17 cellular contexts compared by ENCODE assay signal in the genomic region with DNA sequence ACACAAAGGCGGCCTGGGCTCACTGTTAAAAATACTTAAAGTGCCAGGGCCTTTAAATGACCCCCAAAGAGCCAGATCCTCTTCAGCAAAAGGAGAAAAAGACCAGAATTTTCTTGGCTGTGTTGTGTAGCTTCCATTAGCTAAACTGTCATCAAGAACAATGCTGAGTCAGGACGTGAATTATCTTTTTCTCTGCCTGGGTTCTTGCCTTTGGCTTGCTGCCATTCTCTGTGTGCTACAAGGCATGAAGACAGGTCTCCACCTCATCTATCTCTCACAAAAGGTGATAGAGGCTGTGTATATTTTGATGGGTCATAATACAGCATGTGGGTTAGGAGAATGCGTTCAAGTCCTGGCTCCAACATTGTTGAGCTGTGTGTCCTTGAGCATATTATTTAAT.
"Had no signal": no experiment of that assay in that cellular context is flagged by ENCODE, and none has a peak within 500 bp of the region (broad histone marks: within the 10 kb centered on the region; RNA-seq: fewer than 3 reads in every experiment).

No MANE protein-coding gene starts in this region.

- H3K4me3 ChIP-seq: pancreas, prostate gland, right lobe of liver, suprapubic skin, thyroid gland, upper lobe of left lung, uterus had no signal

- H3K27me3 ChIP-seq: right lobe of liver, thyroid gland, upper lobe of left lung, uterus had no signal

- H3K36me3 ChIP-seq: pancreas, prostate gland, right lobe of liver, suprapubic skin, thyroid gland, upper lobe of left lung, uterus had no signal

- H3K9me3 ChIP-seq: pancreas, prostate gland, thyroid gland, uterus had no signal

- H3K4me1 ChIP-seq: pancreas, prostate gland, right lobe of liver, suprapubic skin, thyroid gland, upper lobe of left lung, uterus had no signal

- DNase-seq: endodermal cell; immature natural killer cell; kidney; mesendoderm; naive B cell; occipital lobe; pancreas; right lobe of liver; stimulated activated CD4-positive, alpha-beta T cell treated with anti-CD3 and anti-CD28 coated beads, Interleukin-4, amount 100 ng/mL, for 1 hour; stimulated activated CD8-positive, alpha-beta memory T cell treated with anti-CD3 and anti-CD28 coated beads, Interleukin-4, amount 100 ng/mL, for 48 hours; stimulated activated naive CD8-positive, alpha-beta T cell treated with anti-CD3 and anti-CD28 coated beads, Interleukin-15, Interleukin-2, amounts not matched to agents 100 U/mL and 50 U/mL, for 24 hours; thyroid gland; upper lobe of left lung; uterus had no signal

- H3K27ac ChIP-seq: pancreas, prostate gland, right lobe of liver, suprapubic skin, thyroid gland, upper lobe of left lung, uterus had no signal

- ATAC-seq: pancreas; right lobe of liver; stimulated activated effector memory CD8-positive, alpha-beta T cell treated with anti-CD3 and anti-CD28 coated beads, Interleukin-12 subunit alpha, Interleukin-12 subunit beta, amount 100 ng/mL, for 72 hours; stimulated activated naive CD8-positive, alpha-beta T cell treated with anti-CD3 and anti-CD28 coated beads, Interleukin-15, Interleukin-2, amounts not matched to agents 100 U/mL and 50 U/mL, for 24 hours had no signal
